In the genomic region with DNA sequence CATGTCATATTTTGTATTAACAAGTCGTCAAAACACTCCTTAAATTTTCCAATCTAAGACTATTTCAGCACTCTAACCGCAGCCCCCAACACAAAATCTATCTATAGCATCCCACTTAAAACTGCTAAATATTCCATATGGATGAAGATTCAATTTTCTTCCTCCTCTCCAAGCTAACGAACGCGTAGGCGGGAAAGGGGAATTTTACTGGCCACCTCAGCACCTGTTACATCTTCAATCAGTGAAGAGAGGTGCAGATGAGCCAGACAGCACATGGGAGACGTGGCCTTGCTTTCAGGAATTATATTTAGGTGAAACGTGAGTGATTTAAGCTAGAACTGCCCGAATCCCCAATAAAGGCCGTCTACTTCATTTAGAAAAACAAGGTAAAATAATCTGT, we compare ENCODE assay signal across 8 cellular contexts. TPM values are rescaled to one million over a fixed set of nuclear protein-coding genes. Genes with fewer than 3 reads are reported as not detected.
A peak's percentile ranks its signal among the peaks of the same experiment; 100 is the strongest.
DNase-seq lines count a peak whose midpoint lies in the region; ATAC-seq and TF ChIP-seq lines count a peak whose summit lies in the region.

No MANE protein-coding gene starts in this region.

- H2BK5ac ChIP-seq in mesenchymal stem cell (ENCODE audit: low read depth, low read length, poor library complexity, severe bottlenecking): no peak overlapping the region

- no peak overlapping the region for H4K91ac ChIP-seq in mesenchymal stem cell (ENCODE audit: low read length)

- peak; percentile 20 for TF ChIP-seq POLR2A in GM19099 (IDR thresholded peaks at IDR 0.05; ENCODE audit: extremely low read depth, insufficient read length, low read depth)
- TF ChIP-seq POLR2A in adrenal gland (IDR thresholded peaks at IDR 0.05): no peak

- H2AFZ ChIP-seq in mesenchymal stem cell (ENCODE audit: low read depth, low read length): no peak overlapping the region

- H3K9me3 ChIP-seq in adrenal gland (replicated peaks in 1 of 3) (no peaks in the 10 kb centered on the region), mesenchymal stem cell (ENCODE audit: control insufficient read depth, low read length) (no peaks in the 10 kb centered on the region)

- TF ChIP-seq CTCF in 22Rv1 (IDR thresholded peaks at IDR 0.05) (no peak), adrenal gland (IDR thresholded peaks at IDR 0.05) (no peak)

- no peak overlapping the region for H4K8ac ChIP-seq in mesenchymal stem cell (ENCODE audit: low read length)

- intact Hi-C loops in adrenal gland (cut with DNase I): no loop called here

- H3K27ac ChIP-seq in 22Rv1 (peak overlapping the region; percentile 91), adrenal gland (peak overlapping the region in 3 of 5 donors; percentile 90 to 95 (median 91)), mesenchymal stem cell (ENCODE audit: low read length, poor library complexity, severe bottlenecking) (no peak overlapping the region)

- H3K18ac ChIP-seq in mesenchymal stem cell (ENCODE audit: low read depth in 1 of 2, low read length in 2 of 2): no peak overlapping the region

- ATAC-seq in HG02852 (IDR thresholded peaks at IDR 0.05; ENCODE audit: unreplicated experiment) (no peak), HG02623 (IDR thresholded peaks at IDR 0.05; ENCODE audit: unreplicated experiment) (no peak), HG03565 (IDR thresholded peaks at IDR 0.05; ENCODE audit: unreplicated experiment) (no peak), GM21367 (IDR thresholded peaks at IDR 0.05; ENCODE audit: unreplicated experiment) (no peak)

- H3K36me3 ChIP-seq in adrenal gland (replicated peaks in 1 of 2) (no peaks in the 10 kb centered on the region), mesenchymal stem cell (ENCODE audit: control insufficient read depth in 1 of 2, insufficient read depth in 2 of 2, low read depth in 1 of 2, low read length in 2 of 2) (peaks cover 0 to 4% of the 10 kb centered on the region in 2 experiments)

- H3K4me3 ChIP-seq in adrenal gland: peak overlapping the region in 3 of 4 donors; percentile 49 to 90 (median 56)
- H3K4me3 ChIP-seq in mesenchymal stem cell (ENCODE audit: insufficient read depth in 1 of 2, low read depth in 1 of 2, low read length in 2 of 2): peak overlapping the region; percentile 75 to 96

- H3K4me1 ChIP-seq in adrenal gland (replicated peaks in 1 of 2) (peaks cover 49 to 58% of the 10 kb centered on the region in 2 donors), mesenchymal stem cell (ENCODE audit: control insufficient read depth, insufficient read depth, low read depth, low read length) (no peaks in the 10 kb centered on the region)

- H3K4ac ChIP-seq in mesenchymal stem cell (ENCODE audit: low read depth in 1 of 2, low read length in 2 of 2): peak overlapping the region in 1 of 2 experiments; percentile 60

- H3K9ac ChIP-seq in mesenchymal stem cell (ENCODE audit: low read length): peak overlapping the region; percentile 96

- DNase-seq in adrenal gland (peak in 1 of 7 donors; percentile 24), mesenchymal stem cell (no peak)

- H3K79me1 ChIP-seq in mesenchymal stem cell (replicated peaks; ENCODE audit: low read length, poor library complexity, severe bottlenecking): peaks cover 6% of the 10 kb centered on the region

- no peak overlapping the region for H3K23ac ChIP-seq in mesenchymal stem cell (ENCODE audit: low read length in 2 of 2)

- no peak overlapping the region for H3K14ac ChIP-seq in mesenchymal stem cell (ENCODE audit: low read length in 2 of 2)

- no peaks in the 10 kb centered on the region for H3K27me3 ChIP-seq in adrenal gland
- no peaks in the 10 kb centered on the region for H3K27me3 ChIP-seq in mesenchymal stem cell (ENCODE audit: control insufficient read depth in 1 of 2, insufficient read depth in 1 of 2, low read length in 2 of 2)

- 1 to 3% (median 2%) methylated on average over 10 of the region's 10 CpGs for WGBS in adrenal gland, 4 donors
- WGBS in mesenchymal stem cell: 0% methylated on average over 6 of the region's 10 CpGs

- H2BK120ac ChIP-seq in mesenchymal stem cell (ENCODE audit: low read depth, low read length): no peak overlapping the region

- H2AK5ac ChIP-seq in mesenchymal stem cell (ENCODE audit: low read length, severe bottlenecking): no peak overlapping the region

- H2BK12ac ChIP-seq in mesenchymal stem cell (ENCODE audit: low read length in 2 of 2): no peak overlapping the region

- H3K4me2 ChIP-seq in mesenchymal stem cell (ENCODE audit: low read length, poor library complexity, severe bottlenecking): peak overlapping the region; percentile 91

- H2BK15ac ChIP-seq in mesenchymal stem cell (ENCODE audit: low read depth, poor library complexity, severe bottlenecking): no peak overlapping the region

RNA-seq across cellular contexts. Expression of a gene that starts 1.1 kb away (rescaled TPM):
- 10 to 100 TPM; 18.7 to 50.2 (median 38.4) TPM for total RNA-seq in adrenal gland
- polyA plus RNA-seq in adrenal gland: 10 to 100 TPM; 31.2 to 62.5 (median 54.5) TPM
- 19.8 TPM for polyA plus RNA-seq in mesenchymal stem cell (2013, experiment 1 of 2)
- polyA plus RNA-seq in mesenchymal stem cell (2013, experiment 2 of 2): 20.5 TPM
